In the genomic region with DNA sequence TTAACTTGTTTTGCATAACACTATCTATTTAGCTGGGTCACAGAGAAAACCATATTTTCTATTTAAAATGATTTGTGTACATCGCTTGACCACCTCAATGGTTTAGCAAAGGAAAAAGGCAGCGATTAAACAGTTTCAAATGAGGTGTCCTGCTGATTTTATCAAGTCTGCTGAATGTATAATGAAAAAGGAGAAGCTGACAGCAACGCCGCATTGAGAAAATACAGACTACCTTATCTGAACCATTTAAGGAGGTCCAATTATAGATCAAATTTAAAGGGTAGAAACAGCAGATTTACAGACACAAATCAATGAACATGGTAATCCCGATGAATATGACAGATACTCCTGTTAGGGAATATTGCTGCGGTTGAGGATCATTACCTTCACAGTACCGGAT, we compare ENCODE assay signal across 18 cellular contexts. TPM values are rescaled to one million over a fixed set of nuclear protein-coding genes. Genes with fewer than 3 reads are reported as not detected.
DNase-seq lines count a peak whose midpoint lies in the region; ATAC-seq, FAIRE-seq and TF ChIP-seq lines count a peak whose summit lies in the region.
"Had no signal": no experiment of that assay in that cellular context is flagged by ENCODE, and none has a peak within 500 bp of the region (broad histone marks: within the 10 kb centered on the region; RNA-seq: fewer than 3 reads in every experiment).

No MANE protein-coding gene starts in this region.

- POLR2A ChIA-PET in MCF 10A (lab: Yijun Ruan, JAX) (interaction anchor here (1.0 to 1.3 kb wide), 3 partner anchors 14 to 18 kb away, joined by 3 to 8 read pairs (median 3); no protein-coding TSS in a partner anchor), SK-N-SH (lab: Yijun Ruan, JAX) (no interaction called here), K562 (lab: Yijun Ruan, JAX) (interaction anchor here (1.2 to 2.3 kb wide), 2 partner anchors 9 to 14 kb away, joined by 3 to 10 read pairs; no protein-coding TSS in a partner anchor)

- TF ChIP-seq POLR2A in K562 (conservative IDR thresholded peaks at IDR 0.05) = no peak
- no peak for TF ChIP-seq POLR2A in gastrocnemius medialis (IDR thresholded peaks at IDR 0.05)

- peaks cover 52% of the 10 kb centered on the region for H3K36me3 Mint-ChIP-seq in MCF 10A (ENCODE audit: insufficient read depth, unreplicated experiment)
- peaks cover 13% of the 10 kb centered on the region for H3K36me3 Mint-ChIP-seq in activated naive CD8-positive, alpha-beta T cell treated with anti-CD3 and anti-CD28 coated beads for 36 hours
- H3K36me3 Mint-ChIP-seq: IgD-negative memory B cell had no signal

- CTCF ChIA-PET in MCF 10A (lab: Yijun Ruan, JAX) (interaction anchor here (0.5 to 1.2 kb wide), 3 partner anchors 30 to 253 kb away, joined by 3 read pairs; no protein-coding TSS in a partner anchor), mammary epithelial cell (lab: Charles Lee; ENCODE audit: low non-redundant PET) (no interaction called here), SK-N-SH (lab: Yijun Ruan, JAX) (interaction anchor here (1.0 to 10.0 kb wide), 4 partner anchors 8 to 259 kb away, joined by 3 to 87 read pairs (median 28); no protein-coding TSS in a partner anchor), K562 (lab: Yijun Ruan, JAX; ENCODE audit: low intra/inter-chr PET ratio) (interaction anchor here (0.6 to 1.0 kb wide), 2 partner anchors 10 to 259 kb away, joined by 3 read pairs; no protein-coding TSS in a partner anchor)

- ATAC-seq in K562 = no peak
- ATAC-seq in gastrocnemius medialis = no peak
- no peak for ATAC-seq in right cardiac atrium

- H2AFZ ChIP-seq in mammary epithelial cell (ENCODE audit: low read depth, low read length) (no peak overlapping the region), SK-N-SH (ENCODE audit: low read depth) (no peak overlapping the region), K562 (ENCODE audit: low read depth, low read length) (no peak overlapping the region)

- dilution Hi-C loops in mammary epithelial cell (cut with HindIII; ENCODE audit: low sequenced_read_pairs) = no loop called here

- in situ Hi-C loops in mammary epithelial cell (cut with MboI; ENCODE audit: low sequenced_read_pairs in 2 of 2) = no loop called here
- in situ Hi-C loops in K562 (cut with MboI) = no loop called here
- in situ Hi-C loops in gastrocnemius medialis (cut with MboI; ENCODE audit: low sequenced_read_pairs in 4 of 4) = no loop called here

- H3K79me2 ChIP-seq in mammary epithelial cell (ENCODE audit: insufficient read depth, low read length) (peaks cover 92% of the 10 kb centered on the region), SK-N-SH (ENCODE audit: insufficient read depth) (peaks cover 95% of the 10 kb centered on the region), K562 (ENCODE audit: control insufficient read depth, insufficient read depth, low read length) (peaks cover 80% of the 10 kb centered on the region)

- H3K9me3 Mint-ChIP-seq in MCF 10A (ENCODE audit: unreplicated experiment) = no peaks in the 10 kb centered on the region
- no peaks in the 10 kb centered on the region for H3K9me3 Mint-ChIP-seq in activated naive CD8-positive, alpha-beta T cell treated with anti-CD3 and anti-CD28 coated beads for 36 hours
- H3K9me3 Mint-ChIP-seq: IgD-negative memory B cell had no signal

- intact Hi-C loops in MCF 10A (cut with micrococcal nuclease) = no loop called here
- intact Hi-C loops in mammary epithelial cell (cut with micrococcal nuclease) = no loop called here
- intact Hi-C loops in K562 (cut with micrococcal nuclease) = loop anchor here (5.0 kb wide), 1 partner anchor 253 kb away; no protein-coding TSS in a partner anchor
- intact Hi-C loops in gastrocnemius medialis (cut with DNase I; ENCODE audit: low total_unique reads) = no loop called here
- intact Hi-C loops in right cardiac atrium (cut with DNase I) = no loop called here

- H3K4me3 ChIP-seq in mammary epithelial cell (replicated peaks in 1 of 3; ENCODE audit: insufficient read depth in 1 of 3, low read depth in 2 of 3, low read length in 3 of 3) (no peak overlapping the region), SK-N-SH (ENCODE audit: low read depth in 2 of 2, low read length in 1 of 2) (no peak overlapping the region), K562 (no peak overlapping the region), skeletal muscle satellite cell (ENCODE audit: low read length) (no peak overlapping the region), gastrocnemius medialis (no peak overlapping the region), right cardiac atrium (ENCODE audit: low read length) (no peak overlapping the region)
- H3K4me3 ChIP-seq: SJSA1 had no signal

- peak overlapping the region; percentile 23 for H3K27ac Mint-ChIP-seq in MCF 10A (ENCODE audit: low read depth, unreplicated experiment)
- no peak overlapping the region for H3K27ac Mint-ChIP-seq in activated naive CD8-positive, alpha-beta T cell treated with anti-CD3 and anti-CD28 coated beads for 36 hours
- H3K27ac Mint-ChIP-seq: IgD-negative memory B cell had no signal

- H3K4me2 ChIP-seq in mammary epithelial cell (ENCODE audit: insufficient read depth, low read depth, low read length) = no peak overlapping the region
- no peak overlapping the region for H3K4me2 ChIP-seq in SK-N-SH
- no peak overlapping the region for H3K4me2 ChIP-seq in K562 (ENCODE audit: insufficient read depth, low read length)
- H3K4me2 ChIP-seq in skeletal muscle satellite cell (ENCODE audit: low read length) = peak overlapping the region; percentile 4

- no TSS peak for BruUV-seq in MCF 10A (replicated peaks; lab: Mats Ljungman, UMichigan)
- no TSS peak for BruUV-seq in mammary epithelial cell (replicated peaks; lab: Mats Ljungman, UMichigan)
- BruUV-seq in K562 (replicated peaks; lab: Mats Ljungman, UMichigan) = no TSS peak

- peaks cover 6% of the 10 kb centered on the region for H3F3A ChIP-seq in SK-N-SH (replicated peaks; ENCODE audit: insufficient read depth)

- H3K27ac ChIP-seq in mammary epithelial cell (ENCODE audit: insufficient read depth, low read depth, low read length) (no peak overlapping the region), SK-N-SH (ENCODE audit: low read depth in 2 of 2, low read length in 1 of 2) (no peak overlapping the region), K562 (ENCODE audit: extremely low read depth, low read depth, low read length) (no peak overlapping the region), gastrocnemius medialis (no peak overlapping the region), right cardiac atrium (ENCODE audit: low read length) (no peak overlapping the region)
- H3K27ac ChIP-seq: SJSA1 had no signal

- H3K27me3 ChIP-seq in mammary epithelial cell (ENCODE audit: insufficient read depth, low read length) (no peaks in the 10 kb centered on the region), SK-N-SH (ENCODE audit: insufficient read depth) (no peaks in the 10 kb centered on the region), K562 (ENCODE audit: control insufficient read depth in 2 of 2, insufficient read depth in 2 of 2, low read length in 2 of 2) (no peaks in the 10 kb centered on the region), skeletal muscle satellite cell (ENCODE audit: control insufficient read depth, insufficient read depth, low read length) (no peaks in the 10 kb centered on the region), gastrocnemius medialis (no peaks in the 10 kb centered on the region), right cardiac atrium (ENCODE audit: control insufficient read depth, insufficient read depth) (no peaks in the 10 kb centered on the region)
- H3K27me3 ChIP-seq: SJSA1 had no signal

- peaks cover 31% of the 10 kb centered on the region for H3K4me1 Mint-ChIP-seq in MCF 10A (ENCODE audit: insufficient read depth, unreplicated experiment)
- H3K4me1 Mint-ChIP-seq in activated naive CD8-positive, alpha-beta T cell treated with anti-CD3 and anti-CD28 coated beads for 36 hours = peaks cover 40% of the 10 kb centered on the region

- H3K27me3 Mint-ChIP-seq in MCF 10A (ENCODE audit: insufficient read depth, unreplicated experiment) = no peaks in the 10 kb centered on the region
- no peaks in the 10 kb centered on the region for H3K27me3 Mint-ChIP-seq in activated naive CD8-positive, alpha-beta T cell treated with anti-CD3 and anti-CD28 coated beads for 36 hours
- H3K27me3 Mint-ChIP-seq: IgD-negative memory B cell had no signal

- H3K9me3 ChIP-seq in mammary epithelial cell (replicated peaks; ENCODE audit: insufficient read depth, low read length) (no peaks in the 10 kb centered on the region), SK-N-SH (no peaks in the 10 kb centered on the region), K562 (replicated peaks; ENCODE audit: control insufficient read depth, insufficient read depth, low read depth, low read length) (no peaks in the 10 kb centered on the region), skeletal muscle satellite cell (replicated peaks; ENCODE audit: low read length) (no peaks in the 10 kb centered on the region), gastrocnemius medialis (no peaks in the 10 kb centered on the region), right cardiac atrium (ENCODE audit: control insufficient read depth, low read length) (no peaks in the 10 kb centered on the region)
- H3K9me3 ChIP-seq: SJSA1 had no signal

- TF ChIP-seq EP300 in SK-N-SH (IDR thresholded peaks at IDR 0.05; ENCODE audit: borderline replicate concordance in 1 of 2, low read depth in 1 of 2, low read length in 1 of 2) (peak in 1 of 2 experiments; percentile 78; a peak in 1 of 4 replicates), K562 (IDR thresholded peaks at IDR 0.05; ENCODE audit: low read length) (no peak)

- H3K36me3 ChIP-seq in mammary epithelial cell (ENCODE audit: insufficient read depth, low read length) (peaks cover 4% of the 10 kb centered on the region), SK-N-SH (replicated peaks in 1 of 2; ENCODE audit: control insufficient read depth in 1 of 2, insufficient read depth in 2 of 2, low read length in 1 of 2) (peaks cover 17 to 29% of the 10 kb centered on the region in 2 experiments), K562 (ENCODE audit: control insufficient read depth, insufficient read depth, low read length) (peaks cover 50% of the 10 kb centered on the region), skeletal muscle satellite cell (ENCODE audit: insufficient read depth, low read length) (peaks cover 26% of the 10 kb centered on the region), gastrocnemius medialis (peaks cover 0 to 25% of the 10 kb centered on the region in 2 donors)

- H3K4me3 Mint-ChIP-seq in MCF 10A (ENCODE audit: unreplicated experiment) = no peak overlapping the region
- H3K4me3 Mint-ChIP-seq in activated naive CD8-positive, alpha-beta T cell treated with anti-CD3 and anti-CD28 coated beads for 36 hours = no peak overlapping the region
- H3K4me3 Mint-ChIP-seq: IgD-negative memory B cell had no signal

- no peak for TF ChIP-seq RAD21 in SK-N-SH (IDR thresholded peaks at IDR 0.05; ENCODE audit: low read length)
- TF ChIP-seq RAD21 in K562 (CRISPR knock-in tag; conservative IDR thresholded peaks at IDR 0.05 in 1 of 2, IDR thresholded peaks at IDR 0.05 in 1 of 2) = no peak

- no peak for TF ChIP-seq CTCF in MCF 10A (IDR thresholded peaks at IDR 0.05; ENCODE audit: unreplicated experiment)
- TF ChIP-seq CTCF in mammary epithelial cell (conservative IDR thresholded peaks at IDR 0.05 in 1 of 2, IDR thresholded peaks at IDR 0.05 in 1 of 2; ENCODE audit: extremely low read depth in 1 of 2, insufficient read depth in 1 of 2, low read depth in 1 of 2, low read length in 2 of 2) = no peak
- no peak for TF ChIP-seq CTCF in SK-N-SH (IDR thresholded peaks at IDR 0.05)
- no peak for TF ChIP-seq CTCF in K562 (IDR thresholded peaks at IDR 0.05 in 2 of 3, conservative IDR thresholded peaks at IDR 0.05 in 1 of 3; ENCODE audit: insufficient read depth in 2 of 3, low read depth in 1 of 3, low read length in 3 of 3)
- no peak for TF ChIP-seq CTCF in gastrocnemius medialis (IDR thresholded peaks at IDR 0.05 in 4 of 5, conservative IDR thresholded peaks at IDR 0.05 in 1 of 5)

- H4K20me1 ChIP-seq in mammary epithelial cell (ENCODE audit: insufficient read depth, low read length) = no peaks in the 10 kb centered on the region
- H4K20me1 ChIP-seq in SK-N-SH (ENCODE audit: insufficient read depth) = peaks cover 60% of the 10 kb centered on the region
- no peaks in the 10 kb centered on the region for H4K20me1 ChIP-seq in K562 (replicated peaks; ENCODE audit: control insufficient read depth, insufficient read depth, low read length)

- peaks cover 11% of the 10 kb centered on the region for H3K4me1 ChIP-seq in mammary epithelial cell (ENCODE audit: insufficient read depth, low read length)
- H3K4me1 ChIP-seq in SK-N-SH (ENCODE audit: control insufficient read depth in 1 of 2, insufficient read depth in 2 of 2, low read depth in 1 of 2, low read length in 1 of 2) = peaks cover 13 to 18% of the 10 kb centered on the region in 2 experiments
- peaks cover 19 to 45% of the 10 kb centered on the region in 2 experiments for H3K4me1 ChIP-seq in K562 (replicated peaks in 1 of 2; ENCODE audit: control insufficient read depth in 2 of 2, insufficient read depth in 2 of 2, low read length in 2 of 2)
- peaks cover 35% of the 10 kb centered on the region for H3K4me1 ChIP-seq in skeletal muscle satellite cell (ENCODE audit: control insufficient read depth, insufficient read depth, low read length)
- peaks cover 40 to 46% of the 10 kb centered on the region in 2 donors for H3K4me1 ChIP-seq in gastrocnemius medialis
- H3K4me1 ChIP-seq in right cardiac atrium (ENCODE audit: control insufficient read depth, insufficient read depth, low read length) = peaks cover 2% of the 10 kb centered on the region

- no peaks in the 10 kb centered on the region for H3K9me1 ChIP-seq in K562 (ENCODE audit: control insufficient read depth, insufficient read depth, low read length)

- no peaks in the 10 kb centered on the region for H3K9me2 ChIP-seq in SK-N-SH

- no peak for FAIRE-seq in K562 (lab: Jason Lieb, UNC)
- FAIRE-seq: D721Med had no signal

- DNase-seq in MCF 10A (ENCODE audit: unreplicated experiment) (no peak), mammary epithelial cell (no peak), SK-N-SH (peak; percentile 35), K562 (ENCODE audit: extremely low read depth in 1 of 4, low spot score in 3 of 4) (no peak), gastrocnemius medialis (no peak), right cardiac atrium (no peak)
- no peak for DNase-seq in activated naive CD8-positive, alpha-beta T cell treated with anti-CD3 and anti-CD28 coated beads for 36 hours
- DNase-seq: 8988T, Karpas-422, MV-4-11, NCI-H1436 treated with DMSO at 0.1 percent for 48 hours, NCI-H2029, NCI-H446, NCI-H524 treated with DMSO at 0.1 percent for 48 hours had no signal

- 85% methylated on average over 7 of the region's 7 CpGs for WGBS in mammary epithelial cell (ENCODE audit: low coverage, missing lambda C conversion rate)
- 62% methylated on average over 7 of the region's 7 CpGs for WGBS in SK-N-SH (ENCODE audit: low lambda C conversion rate)
- 41% methylated on average over 7 of the region's 7 CpGs for WGBS in K562 (ENCODE audit: insufficient coverage, low coverage, missing lambda C conversion rate)
- 90% methylated on average over 7 of the region's 7 CpGs for WGBS in right cardiac atrium

- H3K9ac ChIP-seq in mammary epithelial cell (ENCODE audit: insufficient read depth, low read length) (no peak overlapping the region), SK-N-SH (no peak overlapping the region), K562 (ENCODE audit: insufficient read depth in 1 of 2, low read depth in 2 of 2, low read length in 2 of 2) (no peak overlapping the region), skeletal muscle satellite cell (ENCODE audit: low read depth, low read length) (no peak overlapping the region)

RNA-seq across cellular contexts. Expression of gene PSMB7, which starts 29.6 kb away (rescaled TPM):
- total RNA-seq in MCF 10A (2022) (264 and 352 TPM in 2 replicates), mammary epithelial cell (100 to 1,000 TPM; 124 to 213 TPM), K562 (2014; rRNA removed) (364 and 393 TPM in 2 replicates), K562 (2014; rRNA removed; fragmentation: Illumina TruSeq; extraction: Trizol) (404 and 414 TPM in 2 replicates), K562 (2015; rRNA removed; fragmentation: Illumina TruSeq; extraction: Trizol) (327 and 358 TPM in 2 replicates), K562 (2021) (321 and 326 TPM in 2 replicates), gastrocnemius medialis (100 to 1,000 TPM; 265 to 438 (median 354) TPM), right cardiac atrium (100 to 1,000 TPM; 130 to 152 (median 137) TPM)
- polyA plus RNA-seq in mammary epithelial cell (325 TPM), SK-N-SH (2012; rRNA removed) (357 and 484 TPM in 2 replicates), K562 (2011; rRNA removed) (544 and 662 TPM in 2 replicates), K562 (2014; fragmentation: Illumina TruSeq; extraction: Trizol) (368 and 407 TPM in 2 replicates), K562 (2014; fragmentation: Nextera tagmentation; extraction: Ambion mirVana) (100 to 1,000 TPM; 940 to 978 TPM), K562 (2014; rRNA removed) (429 and 463 TPM in 2 replicates), right cardiac atrium (203 TPM)
- 183 TPM for polyA minus RNA-seq in mammary epithelial cell
- 361 and 420 TPM in 2 replicates for polyA plus RNA-seq in SK-N-SH (2012; cell fraction: cytosol; rRNA removed)
- polyA plus RNA-seq in SK-N-SH (2012; cell fraction: nucleus; rRNA removed) = 150 and 232 TPM in 2 replicates
- 105 and 110 TPM in 2 replicates for total RNA-seq in K562 (2011; cell fraction: chromatin; rRNA removed; ENCODE audit: low replicate concordance)
- 103 and 112 TPM in 2 replicates for total RNA-seq in K562 (2011; cell fraction: nucleolus; rRNA removed)
- total RNA-seq in K562 (2011; cell fraction: nucleoplasm; rRNA removed) = 100 and 107 TPM in 2 replicates
- 461 and 577 TPM in 2 replicates for polyA plus RNA-seq in K562 (2011; cell fraction: cytosol; rRNA removed)
- polyA plus RNA-seq in K562 (2011; cell fraction: nucleus; rRNA removed) = 113 and 195 TPM in 2 replicates
- polyA plus RNA-seq in K562 (2012) = 238 and 428 TPM in 2 replicates
- polyA minus RNA-seq in K562 (2011; rRNA and poly(A)+ RNA removed) = 408 and 504 TPM in 2 replicates
- 113 and 154 TPM in 2 replicates for polyA minus RNA-seq in K562 (2011; cell fraction: cytosol; rRNA and poly(A)+ RNA removed)
- 48.2 and 82.0 TPM in 2 replicates for polyA minus RNA-seq in K562 (2011; cell fraction: nucleus; rRNA and poly(A)+ RNA removed)
- total RNA-seq in skeletal muscle satellite cell (2012; rRNA removed) = 244 and 299 TPM in 2 replicates
- 100 to 1,000 TPM; 191 to 199 TPM for total RNA-seq in activated naive CD8-positive, alpha-beta T cell treated with anti-CD3 and anti-CD28 coated beads for 36 hours
